ENCODE assay signal across 9 cellular contexts in the genomic region with DNA sequence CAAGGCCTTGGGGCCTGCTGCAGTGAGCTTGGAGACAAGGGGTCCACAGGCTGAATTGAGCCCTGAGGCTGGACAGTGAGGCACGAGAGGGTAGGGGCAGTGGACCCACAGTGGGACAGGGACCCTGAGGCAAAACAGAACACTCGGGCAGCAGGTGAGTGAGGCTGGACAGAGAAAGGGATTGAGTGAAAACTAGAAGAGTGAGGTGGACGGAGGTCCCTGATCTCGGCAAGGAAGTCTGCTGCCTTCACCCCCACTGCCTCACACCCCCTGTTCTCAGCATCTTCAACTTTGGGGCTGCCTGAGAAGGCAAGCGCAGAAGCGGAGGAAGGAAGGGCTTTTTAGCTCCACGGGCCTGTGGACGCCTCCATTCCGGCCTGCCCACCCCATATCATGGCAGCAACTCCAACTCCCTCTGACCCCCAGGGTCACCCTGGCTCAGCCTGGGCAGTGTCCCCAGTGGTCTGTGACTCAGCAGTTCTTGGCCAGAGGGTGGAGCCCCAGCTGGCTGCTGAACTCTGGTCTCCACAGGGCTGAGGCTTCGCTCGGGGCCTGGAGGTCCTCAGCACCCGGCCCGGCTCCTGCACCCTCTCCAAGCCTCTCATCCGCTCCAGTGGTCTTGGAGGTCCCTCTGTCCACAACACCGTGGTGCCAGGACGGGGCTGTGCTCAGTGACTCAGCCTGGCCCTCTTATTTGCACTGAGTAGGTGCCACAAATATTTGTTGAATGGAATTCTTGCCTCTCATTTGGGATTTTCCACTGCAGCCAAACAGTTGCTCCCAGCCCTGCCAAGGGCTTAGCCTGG.
DNase-seq lines count a peak whose midpoint lies in the region; TF ChIP-seq lines count a peak whose summit lies in the region.
"Had no signal": no experiment of that assay in that cellular context is flagged by ENCODE, and none has a peak within 500 bp of the region (broad histone marks: within the 10 kb centered on the region; RNA-seq: fewer than 3 reads in every experiment).

No MANE protein-coding gene starts in this region.

- H3K4me3 Mint-ChIP-seq in activated CD4-positive, alpha-beta T cell treated with anti-CD3 and anti-CD28 coated beads, Interleukin-2, amount 10 ng/mL, durations not matched to agents 7 days and 5 days = no peak overlapping the region

- H3K9me3 ChIP-seq in tibial artery (no peaks in the 10 kb centered on the region), OCI-LY7 (ENCODE audit: low read length) (no peaks in the 10 kb centered on the region)

- H3K27ac ChIP-seq in tibial artery (peak overlapping the region; percentile 81 to 89), OCI-LY7 (ENCODE audit: low read depth, low read length, poor library complexity, severe bottlenecking) (no peak overlapping the region)

- H3K4me3 ChIP-seq in astrocyte of the spinal cord (ENCODE audit: low read depth, low read length) = no peak overlapping the region
- no peak overlapping the region for H3K4me3 ChIP-seq in tibial artery
- no peak overlapping the region for H3K4me3 ChIP-seq in OCI-LY7 (ENCODE audit: low read depth, low read length, poor library complexity, severe bottlenecking)

- peaks cover 43% of the 10 kb centered on the region for H3K4me1 Mint-ChIP-seq in activated CD4-positive, alpha-beta T cell treated with anti-CD3 and anti-CD28 coated beads, Interleukin-2, amount 10 ng/mL, durations not matched to agents 7 days and 5 days

- intact Hi-C loops in tibial artery (cut with DNase I; ENCODE audit: low total_unique reads) (no loop called here), OCI-LY7 (cut with micrococcal nuclease; ENCODE audit: unreplicated experiment) (no loop called here)

- POLR2A ChIA-PET in activated CD4-positive, alpha-beta T cell treated with anti-CD3 and anti-CD28 coated beads, Interleukin-2, amount 10 ng/mL, durations not matched to agents 7 days and 5 days (lab: Charles Lee) = no interaction called here
- POLR2A ChIA-PET in OCI-LY7 (lab: Charles Lee) = interaction anchor here (0.5 to 1.0 kb wide), 2 partner anchors 12 to 784 kb away, joined by 3 to 7 read pairs; no protein-coding TSS in a partner anchor

- H3K36me3 ChIP-seq in tibial artery (no peaks in the 10 kb centered on the region), OCI-LY7 (ENCODE audit: insufficient read depth, low read length) (no peaks in the 10 kb centered on the region)

- H3K27me3 ChIP-seq in tibial artery = no peaks in the 10 kb centered on the region

- CTCF ChIA-PET in activated CD4-positive, alpha-beta T cell treated with anti-CD3 and anti-CD28 coated beads, Interleukin-2, amount 10 ng/mL, durations not matched to agents 7 days and 5 days (lab: Charles Lee) = interaction anchor here (0.5 to 3.5 kb wide), 8 partner anchors 9 to 161 kb away, joined by 3 to 11 read pairs (median 4); a partner anchor contains a TSS
- CTCF ChIA-PET in OCI-LY7 (lab: Charles Lee; ENCODE audit: unreplicated experiment) = no interaction called here

- H3K36me3 Mint-ChIP-seq in activated CD4-positive, alpha-beta T cell treated with anti-CD3 and anti-CD28 coated beads, Interleukin-2, amount 10 ng/mL, durations not matched to agents 7 days and 5 days (ENCODE audit: low read depth) = no peaks in the 10 kb centered on the region

- peaks cover 0 to 90% (median 73%) of the 10 kb centered on the region in 4 donors for H3K4me1 ChIP-seq in tibial artery
- peaks cover 6% of the 10 kb centered on the region for H3K4me1 ChIP-seq in OCI-LY7 (ENCODE audit: insufficient read depth, low read length, poor library complexity, severe bottlenecking)

- no peaks in the 10 kb centered on the region for H4K20me1 ChIP-seq in OCI-LY7 (ENCODE audit: insufficient read depth, low read length)

- in situ Hi-C loops in astrocyte of the spinal cord (cut with HindIII; ENCODE audit: low sequenced_read_pairs) = no loop called here

- H3K9me3 Mint-ChIP-seq in activated CD4-positive, alpha-beta T cell treated with anti-CD3 and anti-CD28 coated beads, Interleukin-2, amount 10 ng/mL, durations not matched to agents 7 days and 5 days = no peaks in the 10 kb centered on the region

- TF ChIP-seq CTCF in astrocyte of the spinal cord (IDR thresholded peaks at IDR 0.05; ENCODE audit: low read depth, low read length) = no peak
- no peak for TF ChIP-seq CTCF in tibial artery (IDR thresholded peaks at IDR 0.05)
- TF ChIP-seq CTCF in OCI-LY7 (conservative IDR thresholded peaks at IDR 0.05; ENCODE audit: low read length) = no peak

- H3K79me2 ChIP-seq in OCI-LY7 (ENCODE audit: insufficient read depth, low read depth, low read length) = no peaks in the 10 kb centered on the region

- H3K27me3 Mint-ChIP-seq in activated CD4-positive, alpha-beta T cell treated with anti-CD3 and anti-CD28 coated beads, Interleukin-2, amount 10 ng/mL, durations not matched to agents 7 days and 5 days = no peaks in the 10 kb centered on the region

- H3K4me2 ChIP-seq in OCI-LY7 (ENCODE audit: low read length) = no peak overlapping the region

- H2AFZ ChIP-seq in OCI-LY7 (ENCODE audit: low read length) = no peak overlapping the region

- BruUV-seq in OCI-LY7 (replicated peaks; lab: Mats Ljungman, UMichigan) = no TSS peak

- H3K9me2 ChIP-seq in OCI-LY7 (ENCODE audit: insufficient read depth, low read length) = no peaks in the 10 kb centered on the region

- H3K27ac Mint-ChIP-seq in activated CD4-positive, alpha-beta T cell treated with anti-CD3 and anti-CD28 coated beads, Interleukin-2, amount 10 ng/mL, durations not matched to agents 7 days and 5 days = peak overlapping the region; percentile 12

- DNase-seq in activated CD4-positive, alpha-beta T cell treated with anti-CD3 and anti-CD28 coated beads, Interleukin-2, amount 10 ng/mL, durations not matched to agents 7 days and 5 days = no peak
- DNase-seq in activated CD4-positive, alpha-beta T cell treated with anti-CD3 and anti-CD28 coated beads for 4 hours = no peak
- DNase-seq in astrocyte of the spinal cord (ENCODE audit: low read depth, low spot score) (peak; percentile 24), left kidney (ENCODE audit: low read depth, low spot score) (peak; percentile 29), tibial artery (peak; percentile 70 to 92), OCI-LY7 (ENCODE audit: low spot score) (no peak), NCI-H1105 (lab: John Stamatoyannopoulos, UW) (no peak)
- DNase-seq in stimulated activated naive CD4-positive, alpha-beta T cell treated with Interleukin-2 at 50 U/mL for 16 hours (lab: John Stamatoyannopoulos, UW) = no peak
- DNase-seq: AML-193 had no signal

Comparison
In these comparisons a context has a peak if more than half of its experiments do, and no peak if none do; other contexts are left out.
1. DNase-seq: peak in astrocyte of the spinal cord (single experiment), left kidney (single experiment) and tibial artery (2 of 2); none in activated CD4-positive, alpha-beta T cell treated with anti-CD3 and anti-CD28 coated beads, Interleukin-2, amount 10 ng/mL, durations not matched to agents 7 days and 5 days (single experiment), activated CD4-positive, alpha-beta T cell treated with anti-CD3 and anti-CD28 coated beads for 4 hours (0 of 2), stimulated activated naive CD4-positive, alpha-beta T cell treated with Interleukin-2 at 50 U/mL for 16 hours (single experiment), OCI-LY7 (single experiment) and NCI-H1105 (single experiment).